Comparison of ENCODE assay signal across 9 cellular contexts in the genomic region with DNA sequence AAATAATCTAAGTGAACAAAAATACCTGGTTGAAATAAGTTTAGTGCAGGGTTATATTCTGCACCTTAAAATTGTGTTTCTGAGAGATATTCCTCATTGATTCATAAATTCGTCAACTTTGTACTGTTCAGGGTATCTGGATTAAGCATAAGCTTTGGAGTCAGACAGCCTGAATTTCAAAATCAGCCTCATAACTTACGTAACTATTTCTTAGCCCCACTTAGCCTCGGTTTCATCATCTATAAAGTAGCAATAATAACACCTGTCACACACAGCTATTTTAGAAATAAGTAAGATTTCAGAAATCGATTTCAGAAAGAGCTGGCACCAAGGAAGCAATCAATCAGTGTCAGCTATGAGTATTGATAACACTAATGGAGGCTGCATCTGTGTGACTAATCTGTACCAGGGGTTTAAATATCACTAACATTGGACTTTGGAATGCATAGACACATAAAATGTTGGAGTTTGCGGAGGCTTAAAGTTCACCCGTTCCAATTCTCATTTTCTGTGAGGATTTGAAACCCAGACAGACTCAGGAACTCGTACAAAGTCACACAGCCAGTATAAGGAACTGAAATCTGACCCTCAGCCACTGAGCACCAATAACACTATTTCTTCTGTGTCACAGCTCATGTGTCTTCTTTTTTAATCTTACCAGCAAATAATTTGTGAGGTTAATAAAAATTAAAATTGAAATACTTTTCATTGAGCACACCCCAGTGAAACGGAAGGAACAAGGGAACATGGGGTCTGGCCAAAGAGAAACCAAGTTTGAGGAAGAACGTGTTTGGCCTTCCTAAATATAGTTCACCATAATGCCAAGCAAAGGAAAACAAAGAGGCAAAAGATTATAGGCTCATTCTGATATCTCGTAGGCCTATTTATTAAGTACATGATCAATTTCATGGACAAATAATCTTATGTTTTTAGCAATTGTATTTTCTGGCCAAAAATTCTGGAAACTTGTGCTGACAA.
DNase-seq lines count a peak whose midpoint lies in the region; ATAC-seq and TF ChIP-seq lines count a peak whose summit lies in the region.
"Had no signal": no experiment of that assay in that cellular context is flagged by ENCODE, and none has a peak within 500 bp of the region (broad histone marks: within the 10 kb centered on the region; RNA-seq: fewer than 3 reads in every experiment).

No MANE protein-coding gene starts in this region.

- peaks cover 75% of the 10 kb centered on the region for H3K4me1 ChIP-seq in KMS-11 (ENCODE audit: low read depth, poor library complexity, severe bottlenecking)
- H3K4me1 ChIP-seq in right lobe of liver: peaks cover 0 to 2% (median 0%) of the 10 kb centered on the region in 4 donors

- H4K20me1 ChIP-seq in KMS-11 (ENCODE audit: insufficient read depth): no peaks in the 10 kb centered on the region

- TF ChIP-seq CTCF in KMS-11 (conservative IDR thresholded peaks at IDR 0.05; ENCODE audit: low read depth, low read length) (no peak), right lobe of liver (IDR thresholded peaks at IDR 0.05) (no peak)

- ATAC-seq in GM18868 (IDR thresholded peaks at IDR 0.05; ENCODE audit: unreplicated experiment) (peak; percentile 46), right lobe of liver (peak; percentile 42 to 85 (median 61))

- 39% methylated on average over 10 of the region's 10 CpGs for WGBS in right lobe of liver (ENCODE audit: insufficient coverage, low coverage, low lambda C conversion rate, missing lambda C conversion rate)

- no peak overlapping the region for H3K27ac ChIP-seq in KMS-11
- peak overlapping the region in 1 of 3 donors; percentile 8 for H3K27ac ChIP-seq in right lobe of liver
- H3K27ac ChIP-seq: SK-N-MC had no signal

- peak overlapping the region; percentile 56; the same call in 1 of the 2 replicates for H3K4me2 ChIP-seq in KMS-11

- H3K9ac ChIP-seq in KMS-11: no peak overlapping the region

- no peak for TF ChIP-seq POLR2A in right lobe of liver (IDR thresholded peaks at IDR 0.05)

- H3K36me3 ChIP-seq in KMS-11 (ENCODE audit: insufficient read depth) (no peaks in the 10 kb centered on the region), right lobe of liver (no peaks in the 10 kb centered on the region)

- DNase-seq in HCEC 1CT: peak; percentile 30
- DNase-seq in right lobe of liver: no peak
- DNase-seq in DMS79 (lab: John Stamatoyannopoulos, UW): no peak
- DNase-seq in effector CD4-positive, alpha-beta T cell: no peak
- no peak for DNase-seq in kidney tubule cell (ENCODE audit: low spot score)
- DNase-seq in NCI-H774 (lab: John Stamatoyannopoulos, UW): no peak

- intact Hi-C loops in right lobe of liver (cut with DNase I): no loop called here

- no peaks in the 10 kb centered on the region for H3K79me2 ChIP-seq in KMS-11 (ENCODE audit: insufficient read depth, low read depth)

- peaks cover 0 to 3% (median 0%) of the 10 kb centered on the region in 4 donors for H3K9me3 ChIP-seq in right lobe of liver

- H3K4me3 ChIP-seq in KMS-11 (IDR thresholded peaks at IDR 0.05; ENCODE audit: insufficient read depth, low read depth, low read length) (no peak overlapping the region), right lobe of liver (no peak overlapping the region)
- H3K4me3 ChIP-seq: SK-N-MC had no signal

- H3K27me3 ChIP-seq in KMS-11 (ENCODE audit: insufficient read depth, low read depth): no peaks in the 10 kb centered on the region
- no peaks in the 10 kb centered on the region for H3K27me3 ChIP-seq in right lobe of liver

- H2AFZ ChIP-seq in KMS-11 (ENCODE audit: low read depth): no peak overlapping the region
